In the genomic region with DNA sequence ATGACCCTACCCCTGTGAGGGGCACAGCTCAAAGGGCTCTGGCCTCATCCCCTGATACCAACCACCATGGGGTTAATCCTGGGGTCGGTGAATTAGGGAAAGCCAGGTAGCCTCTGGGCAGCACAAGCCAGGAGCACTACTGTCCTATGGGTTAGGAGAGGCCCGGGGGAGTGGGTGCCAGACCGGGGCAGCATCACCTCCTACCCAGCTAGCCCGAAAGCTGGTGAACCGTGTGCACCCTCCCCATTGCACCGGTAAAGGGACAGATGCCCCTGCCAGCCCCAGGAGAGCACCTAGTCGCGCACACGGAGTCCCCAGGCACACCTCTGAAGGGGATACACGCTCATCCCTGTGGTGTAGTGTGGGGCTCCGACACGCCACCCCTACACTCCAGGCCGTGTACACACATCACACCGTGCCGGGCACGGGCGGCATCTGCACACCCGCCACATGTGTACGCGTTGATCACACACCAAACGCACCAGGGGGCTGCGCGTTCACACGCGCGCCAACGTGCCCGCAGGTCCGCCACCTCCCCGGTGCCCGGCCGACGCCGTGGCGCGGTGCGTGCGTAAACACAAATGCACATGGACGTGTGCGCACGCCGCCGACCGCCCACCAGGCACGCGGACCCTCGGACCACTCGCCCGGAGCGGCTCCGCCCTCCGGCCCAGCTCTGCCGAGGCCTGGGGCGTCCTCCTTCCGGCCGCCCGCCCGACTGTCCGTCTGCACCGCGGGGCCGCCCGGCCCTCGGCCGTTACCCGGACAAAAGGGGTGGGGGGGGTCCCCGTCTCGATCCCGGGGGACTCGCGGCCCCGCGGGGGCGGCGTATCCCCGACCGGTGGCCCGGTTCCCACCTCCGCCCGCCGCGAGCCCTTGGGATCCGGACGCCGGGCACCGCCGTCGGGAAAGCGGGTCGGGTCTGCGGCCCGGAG, we compare ENCODE assay signal across 1 cellular context.
TF ChIP-seq lines count a peak whose summit lies in the region.

No MANE protein-coding gene starts in this region.

TF ChIP-seq in K562, 482 proteins besides CTCF, POLR2A, EP300 and RAD21 (continues in another document):
- TF ChIP-seq MXI1 (IDR thresholded peaks at IDR 0.05; ENCODE audit: low read depth, low read length), result no peak
- TF ChIP-seq, protein P1, sequence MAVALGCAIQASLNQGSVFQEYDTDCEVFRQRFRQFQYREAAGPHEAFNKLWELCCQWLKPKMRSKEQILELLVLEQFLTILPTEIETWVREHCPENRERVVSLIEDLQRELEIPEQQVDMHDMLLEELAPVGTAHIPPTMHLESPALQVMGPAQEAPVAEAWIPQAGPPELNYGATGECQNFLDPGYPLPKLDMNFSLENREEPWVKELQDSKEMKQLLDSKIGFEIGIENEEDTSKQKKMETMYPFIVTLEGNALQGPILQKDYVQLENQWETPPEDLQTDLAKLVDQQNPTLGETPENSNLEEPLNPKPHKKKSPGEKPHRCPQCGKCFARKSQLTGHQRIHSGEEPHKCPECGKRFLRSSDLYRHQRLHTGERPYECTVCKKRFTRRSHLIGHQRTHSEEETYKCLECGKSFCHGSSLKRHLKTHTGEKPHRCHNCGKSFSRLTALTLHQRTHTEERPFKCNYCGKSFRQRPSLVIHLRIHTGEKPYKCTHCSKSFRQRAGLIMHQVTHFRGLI (CRISPR knock-in tag; IDR thresholded peaks at IDR 0.05), result no peak
- TF ChIP-seq, protein P2, sequence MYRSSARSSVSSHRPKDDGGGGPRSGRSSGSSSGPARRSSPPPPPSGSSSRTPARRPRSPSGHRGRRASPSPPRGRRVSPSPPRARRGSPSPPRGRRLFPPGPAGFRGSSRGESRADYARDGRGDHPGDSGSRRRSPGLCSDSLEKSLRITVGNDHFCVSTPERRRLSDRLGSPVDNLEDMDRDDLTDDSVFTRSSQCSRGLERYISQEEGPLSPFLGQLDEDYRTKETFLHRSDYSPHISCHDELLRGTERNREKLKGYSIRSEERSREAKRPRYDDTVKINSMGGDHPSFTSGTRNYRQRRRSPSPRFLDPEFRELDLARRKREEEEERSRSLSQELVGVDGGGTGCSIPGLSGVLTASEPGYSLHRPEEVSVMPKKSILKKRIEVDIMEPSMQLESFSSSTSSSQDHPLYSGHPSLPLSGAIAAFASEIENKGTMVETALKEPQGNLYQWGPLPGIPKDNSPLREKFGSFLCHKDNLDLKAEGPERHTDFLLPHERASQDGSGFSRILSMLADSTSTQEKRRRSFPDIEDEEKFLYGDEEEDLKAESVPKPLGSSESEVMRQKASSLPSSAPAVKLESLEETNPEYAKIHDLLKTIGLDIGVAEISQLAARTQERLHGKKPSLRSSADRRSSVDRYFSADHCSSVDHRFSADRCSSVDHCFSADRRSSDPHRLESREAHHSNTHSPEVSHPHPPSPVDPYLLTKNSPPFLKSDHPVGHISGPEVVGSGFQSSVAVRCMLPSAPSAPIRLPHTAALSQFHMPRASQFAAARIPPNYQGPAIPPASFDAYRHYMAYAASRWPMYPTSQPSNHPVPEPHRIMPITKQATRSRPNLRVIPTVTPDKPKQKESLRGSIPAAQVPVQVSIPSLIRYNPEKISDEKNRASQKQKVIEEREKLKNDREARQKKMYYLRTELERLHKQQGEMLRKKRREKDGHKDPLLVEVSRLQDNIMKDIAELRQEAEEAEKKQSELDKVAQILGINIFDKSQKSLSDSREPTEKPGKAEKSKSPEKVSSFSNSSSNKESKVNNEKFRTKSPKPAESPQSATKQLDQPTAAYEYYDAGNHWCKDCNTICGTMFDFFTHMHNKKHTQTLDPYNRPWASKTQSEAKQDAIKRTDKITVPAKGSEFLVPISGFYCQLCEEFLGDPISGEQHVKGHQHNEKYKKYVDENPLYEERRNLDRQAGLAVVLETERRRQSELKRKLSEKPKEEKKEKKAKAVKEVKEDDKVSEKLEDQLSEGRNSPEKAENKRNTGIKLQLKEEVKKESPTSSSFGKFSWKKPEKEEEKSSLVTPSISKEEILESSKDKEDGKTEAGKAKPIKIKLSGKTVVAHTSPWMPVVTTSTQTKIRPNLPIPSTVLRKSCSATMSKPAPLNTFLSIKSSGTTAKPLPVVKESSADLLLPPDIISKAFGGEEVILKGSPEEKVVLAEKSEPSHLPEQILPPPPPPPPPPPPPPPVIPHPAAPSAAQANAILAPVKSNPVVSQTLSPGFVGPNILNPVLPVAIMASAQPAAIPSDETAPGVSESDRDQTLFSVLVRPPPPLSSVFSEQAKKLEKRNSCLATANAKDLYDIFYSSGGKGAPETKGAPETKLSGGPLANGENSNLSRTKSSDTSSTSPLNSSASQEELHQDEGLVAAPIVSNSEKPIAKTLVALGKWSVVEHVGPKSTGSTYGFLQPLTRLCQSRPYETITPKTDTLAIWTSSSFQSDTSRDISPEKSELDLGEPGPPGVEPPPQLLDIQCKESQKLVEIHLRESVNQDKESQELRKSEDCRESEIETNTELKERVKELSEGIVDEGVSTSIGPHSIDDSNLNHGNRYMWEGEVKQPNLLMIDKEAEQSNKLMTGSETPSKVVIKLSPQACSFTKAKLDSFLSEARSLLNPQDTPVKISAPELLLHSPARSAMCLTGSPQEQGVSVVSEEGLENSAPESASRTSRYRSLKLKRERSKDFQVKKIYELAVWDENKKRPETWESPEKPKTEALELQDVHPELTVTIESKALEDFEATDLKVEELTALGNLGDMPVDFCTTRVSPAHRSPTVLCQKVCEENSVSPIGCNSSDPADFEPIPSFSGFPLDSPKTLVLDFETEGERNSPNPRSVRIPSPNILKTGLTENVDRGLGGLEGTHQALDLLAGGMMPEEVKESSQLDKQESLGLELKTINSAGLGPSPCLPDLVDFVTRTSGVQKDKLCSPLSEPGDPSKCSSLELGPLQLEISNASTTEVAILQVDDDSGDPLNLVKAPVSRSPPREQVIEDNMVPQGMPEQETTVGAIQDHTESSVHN (IDR thresholded peaks at IDR 0.05; ENCODE audit: borderline replicate concordance in 1 of 2, low read depth in 1 of 2), result no peak
- TF ChIP-seq, protein P3, sequence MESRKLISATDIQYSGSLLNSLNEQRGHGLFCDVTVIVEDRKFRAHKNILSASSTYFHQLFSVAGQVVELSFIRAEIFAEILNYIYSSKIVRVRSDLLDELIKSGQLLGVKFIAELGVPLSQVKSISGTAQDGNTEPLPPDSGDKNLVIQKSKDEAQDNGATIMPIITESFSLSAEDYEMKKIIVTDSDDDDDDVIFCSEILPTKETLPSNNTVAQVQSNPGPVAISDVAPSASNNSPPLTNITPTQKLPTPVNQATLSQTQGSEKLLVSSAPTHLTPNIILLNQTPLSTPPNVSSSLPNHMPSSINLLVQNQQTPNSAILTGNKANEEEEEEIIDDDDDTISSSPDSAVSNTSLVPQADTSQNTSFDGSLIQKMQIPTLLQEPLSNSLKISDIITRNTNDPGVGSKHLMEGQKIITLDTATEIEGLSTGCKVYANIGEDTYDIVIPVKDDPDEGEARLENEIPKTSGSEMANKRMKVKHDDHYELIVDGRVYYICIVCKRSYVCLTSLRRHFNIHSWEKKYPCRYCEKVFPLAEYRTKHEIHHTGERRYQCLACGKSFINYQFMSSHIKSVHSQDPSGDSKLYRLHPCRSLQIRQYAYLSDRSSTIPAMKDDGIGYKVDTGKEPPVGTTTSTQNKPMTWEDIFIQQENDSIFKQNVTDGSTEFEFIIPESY (CRISPR knock-in tag; IDR thresholded peaks at IDR 0.05), result no peak
- TF ChIP-seq ZNF384 (IDR thresholded peaks at IDR 0.05; ENCODE audit: low read depth, low read length), result no peak
- TF ChIP-seq ZNF124 (CRISPR knock-in tag; IDR thresholded peaks at IDR 0.05), result no peak; the same call in 1 of the 2 replicates
- TF ChIP-seq, protein P4, sequence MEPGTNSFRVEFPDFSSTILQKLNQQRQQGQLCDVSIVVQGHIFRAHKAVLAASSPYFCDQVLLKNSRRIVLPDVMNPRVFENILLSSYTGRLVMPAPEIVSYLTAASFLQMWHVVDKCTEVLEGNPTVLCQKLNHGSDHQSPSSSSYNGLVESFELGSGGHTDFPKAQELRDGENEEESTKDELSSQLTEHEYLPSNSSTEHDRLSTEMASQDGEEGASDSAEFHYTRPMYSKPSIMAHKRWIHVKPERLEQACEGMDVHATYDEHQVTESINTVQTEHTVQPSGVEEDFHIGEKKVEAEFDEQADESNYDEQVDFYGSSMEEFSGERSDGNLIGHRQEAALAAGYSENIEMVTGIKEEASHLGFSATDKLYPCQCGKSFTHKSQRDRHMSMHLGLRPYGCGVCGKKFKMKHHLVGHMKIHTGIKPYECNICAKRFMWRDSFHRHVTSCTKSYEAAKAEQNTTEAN (CRISPR knock-in tag; IDR thresholded peaks at IDR 0.05), result no peak
- TF ChIP-seq, protein P5, sequence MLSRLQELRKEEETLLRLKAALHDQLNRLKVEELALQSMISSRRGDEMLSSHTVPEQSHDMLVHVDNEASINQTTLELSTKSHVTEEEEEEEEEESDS (CRISPR knock-in tag; IDR thresholded peaks at IDR 0.05), result no peak
- TF ChIP-seq, protein P6, sequence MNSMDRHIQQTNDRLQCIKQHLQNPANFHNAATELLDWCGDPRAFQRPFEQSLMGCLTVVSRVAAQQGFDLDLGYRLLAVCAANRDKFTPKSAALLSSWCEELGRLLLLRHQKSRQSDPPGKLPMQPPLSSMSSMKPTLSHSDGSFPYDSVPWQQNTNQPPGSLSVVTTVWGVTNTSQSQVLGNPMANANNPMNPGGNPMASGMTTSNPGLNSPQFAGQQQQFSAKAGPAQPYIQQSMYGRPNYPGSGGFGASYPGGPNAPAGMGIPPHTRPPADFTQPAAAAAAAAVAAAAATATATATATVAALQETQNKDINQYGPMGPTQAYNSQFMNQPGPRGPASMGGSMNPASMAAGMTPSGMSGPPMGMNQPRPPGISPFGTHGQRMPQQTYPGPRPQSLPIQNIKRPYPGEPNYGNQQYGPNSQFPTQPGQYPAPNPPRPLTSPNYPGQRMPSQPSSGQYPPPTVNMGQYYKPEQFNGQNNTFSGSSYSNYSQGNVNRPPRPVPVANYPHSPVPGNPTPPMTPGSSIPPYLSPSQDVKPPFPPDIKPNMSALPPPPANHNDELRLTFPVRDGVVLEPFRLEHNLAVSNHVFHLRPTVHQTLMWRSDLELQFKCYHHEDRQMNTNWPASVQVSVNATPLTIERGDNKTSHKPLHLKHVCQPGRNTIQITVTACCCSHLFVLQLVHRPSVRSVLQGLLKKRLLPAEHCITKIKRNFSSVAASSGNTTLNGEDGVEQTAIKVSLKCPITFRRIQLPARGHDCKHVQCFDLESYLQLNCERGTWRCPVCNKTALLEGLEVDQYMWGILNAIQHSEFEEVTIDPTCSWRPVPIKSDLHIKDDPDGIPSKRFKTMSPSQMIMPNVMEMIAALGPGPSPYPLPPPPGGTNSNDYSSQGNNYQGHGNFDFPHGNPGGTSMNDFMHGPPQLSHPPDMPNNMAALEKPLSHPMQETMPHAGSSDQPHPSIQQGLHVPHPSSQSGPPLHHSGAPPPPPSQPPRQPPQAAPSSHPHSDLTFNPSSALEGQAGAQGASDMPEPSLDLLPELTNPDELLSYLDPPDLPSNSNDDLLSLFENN (IDR thresholded peaks at IDR 0.05; ENCODE audit: low read depth in 2 of 2, low read length in 2 of 2), result no peak
- 0 out of 2 replicates have a peak, but pooled peaks have one; percentile 9 for TF ChIP-seq L3MBTL2 (IDR thresholded peaks at IDR 0.05)
- no peak for TF ChIP-seq TAF7 (tag; IDR thresholded peaks at IDR 0.05)
- TF ChIP-seq NRF1 (conservative IDR thresholded peaks at IDR 0.05 in 1 of 2, IDR thresholded peaks at IDR 0.05 in 1 of 2), result peak; percentile 20 to 25; a peak in 2 of 4 replicates
- TF ChIP-seq RBM39 (optimal IDR thresholded peaks at IDR 0.05; ENCODE audit: low read depth, low read length), result no peak
- TF ChIP-seq, protein P7, sequence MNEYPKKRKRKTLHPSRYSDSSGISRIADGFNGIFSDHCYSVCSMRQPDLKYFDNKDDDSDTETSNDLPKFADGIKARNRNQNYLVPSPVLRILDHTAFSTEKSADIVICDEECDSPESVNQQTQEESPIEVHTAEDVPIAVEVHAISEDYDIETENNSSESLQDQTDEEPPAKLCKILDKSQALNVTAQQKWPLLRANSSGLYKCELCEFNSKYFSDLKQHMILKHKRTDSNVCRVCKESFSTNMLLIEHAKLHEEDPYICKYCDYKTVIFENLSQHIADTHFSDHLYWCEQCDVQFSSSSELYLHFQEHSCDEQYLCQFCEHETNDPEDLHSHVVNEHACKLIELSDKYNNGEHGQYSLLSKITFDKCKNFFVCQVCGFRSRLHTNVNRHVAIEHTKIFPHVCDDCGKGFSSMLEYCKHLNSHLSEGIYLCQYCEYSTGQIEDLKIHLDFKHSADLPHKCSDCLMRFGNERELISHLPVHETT (CRISPR knock-in tag; conservative IDR thresholded peaks at IDR 0.05 in 1 of 2, IDR thresholded peaks at IDR 0.05 in 1 of 2), result no peak
- no peak for TF ChIP-seq FOXA3 (CRISPR knock-in tag; conservative IDR thresholded peaks at IDR 0.05 in 1 of 2, IDR thresholded peaks at IDR 0.05 in 1 of 2)
- no peak for TF ChIP-seq SMARCA5 (IDR thresholded peaks at IDR 0.05)
- TF ChIP-seq SMARCB1 (IDR thresholded peaks at IDR 0.05; ENCODE audit: insufficient read length, low read depth), result no peak
- TF ChIP-seq DIDO1 (tag; IDR thresholded peaks at IDR 0.05; ENCODE audit: low read depth), result no peak
- TF ChIP-seq, protein P8, sequence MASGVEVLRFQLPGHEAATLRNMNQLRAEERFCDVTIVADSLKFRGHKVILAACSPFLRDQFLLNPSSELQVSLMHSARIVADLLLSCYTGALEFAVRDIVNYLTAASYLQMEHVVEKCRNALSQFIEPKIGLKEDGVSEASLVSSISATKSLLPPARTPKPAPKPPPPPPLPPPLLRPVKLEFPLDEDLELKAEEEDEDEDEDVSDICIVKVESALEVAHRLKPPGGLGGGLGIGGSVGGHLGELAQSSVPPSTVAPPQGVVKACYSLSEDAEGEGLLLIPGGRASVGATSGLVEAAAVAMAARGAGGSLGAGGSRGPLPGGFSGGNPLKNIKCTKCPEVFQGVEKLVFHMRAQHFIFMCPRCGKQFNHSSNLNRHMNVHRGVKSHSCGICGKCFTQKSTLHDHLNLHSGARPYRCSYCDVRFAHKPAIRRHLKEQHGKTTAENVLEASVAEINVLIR (CRISPR knock-in tag; IDR thresholded peaks at IDR 0.05), result no peak
- TF ChIP-seq SMARCE1 (IDR thresholded peaks at IDR 0.05), result no peak
- TF ChIP-seq, protein P9, sequence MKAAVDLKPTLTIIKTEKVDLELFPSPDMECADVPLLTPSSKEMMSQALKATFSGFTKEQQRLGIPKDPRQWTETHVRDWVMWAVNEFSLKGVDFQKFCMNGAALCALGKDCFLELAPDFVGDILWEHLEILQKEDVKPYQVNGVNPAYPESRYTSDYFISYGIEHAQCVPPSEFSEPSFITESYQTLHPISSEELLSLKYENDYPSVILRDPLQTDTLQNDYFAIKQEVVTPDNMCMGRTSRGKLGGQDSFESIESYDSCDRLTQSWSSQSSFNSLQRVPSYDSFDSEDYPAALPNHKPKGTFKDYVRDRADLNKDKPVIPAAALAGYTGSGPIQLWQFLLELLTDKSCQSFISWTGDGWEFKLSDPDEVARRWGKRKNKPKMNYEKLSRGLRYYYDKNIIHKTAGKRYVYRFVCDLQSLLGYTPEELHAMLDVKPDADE (conservative IDR thresholded peaks at IDR 0.05; ENCODE audit: control insufficient read depth, low read depth, low read length), result peak; percentile 47; the same call in 1 of the 2 replicates
- no peak for TF ChIP-seq ZNF707 (CRISPR knock-in tag; conservative IDR thresholded peaks at IDR 0.05)
- TF ChIP-seq ZNF165 (CRISPR knock-in tag; IDR thresholded peaks at IDR 0.05; ENCODE audit: borderline replicate concordance), result no peak
- no peak for TF ChIP-seq PTBP1 (IDR thresholded peaks at IDR 0.05; ENCODE audit: low read depth, low read length)
- TF ChIP-seq, protein P10, sequence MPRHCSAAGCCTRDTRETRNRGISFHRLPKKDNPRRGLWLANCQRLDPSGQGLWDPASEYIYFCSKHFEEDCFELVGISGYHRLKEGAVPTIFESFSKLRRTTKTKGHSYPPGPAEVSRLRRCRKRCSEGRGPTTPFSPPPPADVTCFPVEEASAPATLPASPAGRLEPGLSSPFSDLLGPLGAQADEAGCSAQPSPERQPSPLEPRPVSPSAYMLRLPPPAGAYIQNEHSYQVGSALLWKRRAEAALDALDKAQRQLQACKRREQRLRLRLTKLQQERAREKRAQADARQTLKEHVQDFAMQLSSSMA (CRISPR knock-in tag; IDR thresholded peaks at IDR 0.05), result no peak
- no peak for TF ChIP-seq ZNF717 (CRISPR knock-in tag; IDR thresholded peaks at IDR 0.05)
- no peak for TF ChIP-seq ZBTB8A (IDR thresholded peaks at IDR 0.05; ENCODE audit: partially characterized antibody)
- TF ChIP-seq TEAD4 (IDR thresholded peaks at IDR 0.05; ENCODE audit: low read length), result no peak; the same call in 1 of the 2 replicates
- TF ChIP-seq TEAD4 (CRISPR knock-in tag; IDR thresholded peaks at IDR 0.05; ENCODE audit: borderline replicate concordance), result no peak
